29 cellular contexts compared by ENCODE assay signal in genomic region chr4:99336553-99336952, GRCh38. TPM values are rescaled to one million over a fixed set of nuclear protein-coding genes. Genes with fewer than 3 reads are reported as not detected.
"Had no signal": no experiment of that assay in that cellular context is flagged by ENCODE, and none has a peak within 500 bp of the region (broad histone marks: within the 10 kb centered on the region; RNA-seq: fewer than 3 reads in every experiment).

No MANE protein-coding gene starts in this region.

- H3K4me3 ChIP-seq: ascending aorta, breast epithelium, coronary artery, dorsolateral prefrontal cortex, esophagus muscularis mucosa, gastrocnemius medialis had no signal

- ATAC-seq: activated CD4-positive, alpha-beta T cell treated with anti-CD3 and anti-CD28 coated beads for 36 hours; activated naive CD4-positive, alpha-beta T cell treated with anti-CD3 and anti-CD28 coated beads, Interleukin-2, amount 50 U/mL, for 72 hours; activated T-cell treated with anti-CD3 and anti-CD28 coated beads, Interleukin-2, amount 50 U/mL, for 72 hours; foreskin keratinocyte; gastrocnemius medialis had no signal

- H3K27ac ChIP-seq: ascending aorta, breast epithelium, coronary artery, dorsolateral prefrontal cortex, foreskin keratinocyte, gastrocnemius medialis had no signal

- H3K27me3 ChIP-seq: ascending aorta, breast epithelium, esophagus muscularis mucosa, gastrocnemius medialis had no signal

- DNase-seq: activated CD4-positive, alpha-beta memory T cell treated with anti-CD3 and anti-CD28 coated beads, Interleukin-2, amount 10 ng/mL, durations not matched to agents 7 days and 5 days; activated CD4-positive, alpha-beta T cell treated with anti-CD3 and anti-CD28 coated beads for 36 hours; activated CD4-positive, alpha-beta T cell treated with anti-CD3 and anti-CD28 coated beads, Interleukin-2, amount 10 ng/mL, durations not matched to agents 7 days and 5 days; activated CD4-positive, alpha-beta T cell treated with anti-CD3 and anti-CD28 coated beads, Interleukin-2, amount 50 U/mL, for 4 hours; activated CD4-positive, CD25-positive, alpha-beta regulatory T cell; activated CD4-positive, CD25-positive, alpha-beta regulatory T cell treated with anti-CD3 and anti-CD28 coated beads, Interleukin-2, amount 50 U/mL, for 72 hours; activated CD8-positive, alpha-beta memory T cell treated with anti-CD3 and anti-CD28 coated beads, Interleukin-2, amount 50 U/mL, for 48 hours; activated gamma-delta T cell; activated naive CD4-positive, alpha-beta T cell; activated naive CD4-positive, alpha-beta T cell treated with anti-CD3 and anti-CD28 coated beads, Interleukin-2, amount 10 ng/mL, durations not matched to agents 7 days and 5 days; activated naive CD8-positive, alpha-beta T cell treated with anti-CD3 and anti-CD28 coated beads, Interleukin-2, amount 10 ng/mL, durations not matched to agents 7 days and 5 days; activated T-cell treated with anti-CD3 and anti-CD28 coated beads for 4 hours; activated T-cell treated with anti-CD3 and anti-CD28 coated beads, Interleukin-2, amount 50 U/mL, for 24 hours; activated T-cell treated with anti-CD3 and anti-CD28 coated beads, Interleukin-2, amount 50 U/mL, for 72 hours; dorsolateral prefrontal cortex; effector memory CD4-positive, alpha-beta T cell; endodermal cell; erythroblast; foreskin keratinocyte; gastrocnemius medialis; T-helper 2 cell had no signal

- H3K4me1 ChIP-seq: breast epithelium, foreskin keratinocyte, gastrocnemius medialis had no signal

- H3K36me3 ChIP-seq: ascending aorta, breast epithelium, esophagus muscularis mucosa, gastrocnemius medialis had no signal

RNA-seq across cellular contexts. Expression of gene ADH1B, which starts 15.4 kb away (rescaled TPM):
- total RNA-seq: activated CD4-positive, alpha-beta memory T cell treated with anti-CD3 and anti-CD28 coated beads, Interleukin-2, amount 10 ng/mL, durations not matched to agents 7 days and 5 days; activated CD4-positive, alpha-beta T cell treated with anti-CD3 and anti-CD28 coated beads for 36 hours; activated CD4-positive, alpha-beta T cell treated with anti-CD3 and anti-CD28 coated beads, Interleukin-2, amount 10 ng/mL, durations not matched to agents 7 days and 5 days; activated naive CD4-positive, alpha-beta T cell treated with anti-CD3 and anti-CD28 coated beads, Interleukin-2, amount 50 U/mL, for 72 hours; activated naive CD8-positive, alpha-beta T cell treated with anti-CD3 and anti-CD28 coated beads, Interleukin-2, amount 10 ng/mL, durations not matched to agents 7 days and 5 days; activated T-cell treated with anti-CD3 and anti-CD28 coated beads, Interleukin-2, amount 50 U/mL, for 72 hours; endodermal cell; foreskin keratinocyte; T-helper 1 cell treated with Interleukin-12 subunit alpha and Interleukin-12 subunit beta and Interleukin-4 antibody, amounts not matched to agents 30 ng/mL and 1 ng/mL, for 36 hours had no signal

RNA-seq across cellular contexts. Expression of gene ADH1C, which starts 16.0 kb away (rescaled TPM):
- total RNA-seq: activated CD4-positive, alpha-beta memory T cell treated with anti-CD3 and anti-CD28 coated beads, Interleukin-2, amount 10 ng/mL, durations not matched to agents 7 days and 5 days; activated CD4-positive, alpha-beta T cell treated with anti-CD3 and anti-CD28 coated beads for 36 hours; activated CD4-positive, alpha-beta T cell treated with anti-CD3 and anti-CD28 coated beads, Interleukin-2, amount 10 ng/mL, durations not matched to agents 7 days and 5 days; activated naive CD4-positive, alpha-beta T cell treated with anti-CD3 and anti-CD28 coated beads, Interleukin-2, amount 50 U/mL, for 72 hours; activated naive CD8-positive, alpha-beta T cell treated with anti-CD3 and anti-CD28 coated beads, Interleukin-2, amount 10 ng/mL, durations not matched to agents 7 days and 5 days; activated T-cell treated with anti-CD3 and anti-CD28 coated beads, Interleukin-2, amount 50 U/mL, for 72 hours; endodermal cell; foreskin keratinocyte; T-helper 1 cell treated with Interleukin-12 subunit alpha and Interleukin-12 subunit beta and Interleukin-4 antibody, amounts not matched to agents 30 ng/mL and 1 ng/mL, for 36 hours had no signal

RNA-seq across cellular contexts. Expression of gene ADH1A, which starts 45.8 kb away (rescaled TPM):
- total RNA-seq: activated CD4-positive, alpha-beta memory T cell treated with anti-CD3 and anti-CD28 coated beads, Interleukin-2, amount 10 ng/mL, durations not matched to agents 7 days and 5 days; activated CD4-positive, alpha-beta T cell treated with anti-CD3 and anti-CD28 coated beads for 36 hours; activated CD4-positive, alpha-beta T cell treated with anti-CD3 and anti-CD28 coated beads, Interleukin-2, amount 10 ng/mL, durations not matched to agents 7 days and 5 days; activated naive CD4-positive, alpha-beta T cell treated with anti-CD3 and anti-CD28 coated beads, Interleukin-2, amount 50 U/mL, for 72 hours; activated naive CD8-positive, alpha-beta T cell treated with anti-CD3 and anti-CD28 coated beads, Interleukin-2, amount 10 ng/mL, durations not matched to agents 7 days and 5 days; activated T-cell treated with anti-CD3 and anti-CD28 coated beads, Interleukin-2, amount 50 U/mL, for 72 hours; ascending aorta; cardiac septum; cerebellum; dorsolateral prefrontal cortex; endodermal cell; foreskin keratinocyte; T-helper 1 cell treated with Interleukin-12 subunit alpha and Interleukin-12 subunit beta and Interleukin-4 antibody, amounts not matched to agents 30 ng/mL and 1 ng/mL, for 36 hours had no signal
